1 cellular context compared by ENCODE assay signal in genomic region chr11:76610371-76610770, GRCh38.
TF ChIP-seq lines count a peak whose summit lies in the region.

No MANE protein-coding gene starts in this region.

TF ChIP-seq in WTC11, 78 proteins besides CTCF, POLR2A, EP300 and RAD21 (continued from another document):
- TF ChIP-seq FOXJ3 (CRISPR knock-in tag; IDR thresholded peaks at IDR 0.05; ENCODE audit: borderline replicate concordance) (no peak), RELA (CRISPR knock-in tag; IDR thresholded peaks at IDR 0.05; ENCODE audit: borderline replicate concordance) (no peak), SOX15 (CRISPR knock-in tag; IDR thresholded peaks at IDR 0.05) (no peak), ZNF532 (CRISPR knock-in tag; IDR thresholded peaks at IDR 0.05; ENCODE audit: borderline replicate concordance) (no peak), KAT7 (CRISPR knock-in tag; IDR thresholded peaks at IDR 0.05; ENCODE audit: borderline replicate concordance) (no peak), ZNF671 (CRISPR knock-in tag; IDR thresholded peaks at IDR 0.05) (no peak)
- TF ChIP-seq, protein P1, sequence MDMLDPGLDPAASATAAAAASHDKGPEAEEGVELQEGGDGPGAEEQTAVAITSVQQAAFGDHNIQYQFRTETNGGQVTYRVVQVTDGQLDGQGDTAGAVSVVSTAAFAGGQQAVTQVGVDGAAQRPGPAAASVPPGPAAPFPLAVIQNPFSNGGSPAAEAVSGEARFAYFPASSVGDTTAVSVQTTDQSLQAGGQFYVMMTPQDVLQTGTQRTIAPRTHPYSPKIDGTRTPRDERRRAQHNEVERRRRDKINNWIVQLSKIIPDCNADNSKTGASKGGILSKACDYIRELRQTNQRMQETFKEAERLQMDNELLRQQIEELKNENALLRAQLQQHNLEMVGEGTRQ (CRISPR knock-in tag; IDR thresholded peaks at IDR 0.05), result no peak
- TF ChIP-seq, protein P2, sequence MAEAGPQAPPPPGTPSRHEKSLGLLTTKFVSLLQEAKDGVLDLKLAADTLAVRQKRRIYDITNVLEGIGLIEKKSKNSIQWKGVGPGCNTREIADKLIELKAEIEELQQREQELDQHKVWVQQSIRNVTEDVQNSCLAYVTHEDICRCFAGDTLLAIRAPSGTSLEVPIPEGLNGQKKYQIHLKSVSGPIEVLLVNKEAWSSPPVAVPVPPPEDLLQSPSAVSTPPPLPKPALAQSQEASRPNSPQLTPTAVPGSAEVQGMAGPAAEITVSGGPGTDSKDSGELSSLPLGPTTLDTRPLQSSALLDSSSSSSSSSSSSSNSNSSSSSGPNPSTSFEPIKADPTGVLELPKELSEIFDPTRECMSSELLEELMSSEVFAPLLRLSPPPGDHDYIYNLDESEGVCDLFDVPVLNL (CRISPR knock-in tag; IDR thresholded peaks at IDR 0.05; ENCODE audit: borderline replicate concordance, low read depth), result no peak
